In the genomic region with DNA sequence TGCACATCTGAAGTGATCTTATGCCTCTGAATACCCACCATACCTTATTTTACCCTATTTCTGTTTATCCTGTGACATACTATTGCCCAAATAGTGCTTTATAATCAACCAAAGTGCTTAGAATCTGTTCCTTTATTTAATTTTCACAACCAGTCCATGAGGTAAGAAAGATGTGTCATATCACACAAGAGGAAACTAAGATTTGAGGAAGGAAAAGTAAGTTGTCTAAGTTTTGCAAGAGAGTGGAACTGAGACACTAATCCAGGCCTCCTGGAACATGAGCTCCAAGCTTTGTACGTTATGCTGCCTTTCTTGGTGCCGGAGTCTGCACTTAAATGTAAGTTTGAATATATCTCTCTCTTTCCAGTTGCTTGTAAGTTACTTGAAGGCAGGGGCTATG, we compare ENCODE assay signal across 15 cellular contexts. TPM values are rescaled to one million over a fixed set of nuclear protein-coding genes. Genes with fewer than 3 reads are reported as not detected.
DNase-seq lines count a peak whose midpoint lies in the region; ATAC-seq lines count a peak whose summit lies in the region.
"Had no signal": no experiment of that assay in that cellular context is flagged by ENCODE, and none has a peak within 500 bp of the region (broad histone marks: within the 10 kb centered on the region; RNA-seq: fewer than 3 reads in every experiment).

No MANE protein-coding gene starts in this region.

- H3K9ac ChIP-seq in SK-N-MC (ENCODE audit: insufficient read length), result peak overlapping the region; percentile 50

- ATAC-seq in activated CD4-positive, alpha-beta T cell treated with anti-CD3 and anti-CD28 coated beads for 36 hours, result no peak
- peak; percentile 39 to 41 for ATAC-seq in left cardiac atrium
- ATAC-seq in sciatic nerve, result peak; percentile 64
- ATAC-seq in GM19463 (IDR thresholded peaks at IDR 0.05; ENCODE audit: unreplicated experiment), result no peak

- H3K4me3 ChIP-seq in SK-N-MC, result no peak overlapping the region
- H3K4me3 ChIP-seq: stomach had no signal

- DNase-seq in activated CD4-positive, alpha-beta T cell treated with anti-CD3 and anti-CD28 coated beads for 36 hours, result no peak
- no peak for DNase-seq in activated CD4-positive, alpha-beta T cell treated with anti-CD3 and anti-CD28 coated beads, Interleukin-2, amount 50 U/mL, for 48 hours
- no peak for DNase-seq in SK-N-MC (ENCODE audit: low read depth, low spot score)
- no peak for DNase-seq in left cardiac atrium
- DNase-seq in sciatic nerve (ENCODE audit: low spot score), result no peak
- DNase-seq in DMS79 treated with DMSO at 0.1 percent for 48 hours (lab: John Stamatoyannopoulos, UW), result no peak
- no peak for DNase-seq in HT-29 (ENCODE audit: low spot score)
- DNase-seq: 8988T; activated CD4-positive, alpha-beta T cell treated with anti-CD3 and anti-CD28 coated beads for 1 hour; activated naive CD4-positive, alpha-beta T cell treated with anti-CD3 and anti-CD28 coated beads, Interleukin-2, amount 10 ng/mL, durations not matched to agents 7 days and 5 days; MM.1S; NCI-H446; SHP77; stomach had no signal

- H3K4me1 Mint-ChIP-seq in activated CD4-positive, alpha-beta T cell treated with anti-CD3 and anti-CD28 coated beads for 36 hours, result peaks cover 40% of the 10 kb centered on the region

- no peak overlapping the region for H3K4me3 Mint-ChIP-seq in activated CD4-positive, alpha-beta T cell treated with anti-CD3 and anti-CD28 coated beads for 36 hours
- H3K4me3 Mint-ChIP-seq: activated naive CD4-positive, alpha-beta T cell treated with anti-CD3 and anti-CD28 coated beads, Interleukin-2, amount 10 ng/mL, durations not matched to agents 7 days and 5 days had no signal

- no peaks in the 10 kb centered on the region for H3K36me3 Mint-ChIP-seq in activated CD4-positive, alpha-beta T cell treated with anti-CD3 and anti-CD28 coated beads for 36 hours (ENCODE audit: low read depth)

- H3K27ac ChIP-seq in SK-N-MC, result peak overlapping the region; percentile 90

- H3K27ac Mint-ChIP-seq in activated CD4-positive, alpha-beta T cell treated with anti-CD3 and anti-CD28 coated beads for 36 hours, result peak overlapping the region; percentile 29
- H3K27ac Mint-ChIP-seq: activated naive CD4-positive, alpha-beta T cell treated with anti-CD3 and anti-CD28 coated beads, Interleukin-2, amount 10 ng/mL, durations not matched to agents 7 days and 5 days had no signal

- H3K36me3 ChIP-seq in SK-N-MC (ENCODE audit: insufficient read depth, low read length), result peaks cover 13% of the 10 kb centered on the region

- H3K27me3 Mint-ChIP-seq in activated CD4-positive, alpha-beta T cell treated with anti-CD3 and anti-CD28 coated beads for 36 hours, result no peaks in the 10 kb centered on the region
- H3K27me3 Mint-ChIP-seq: activated naive CD4-positive, alpha-beta T cell treated with anti-CD3 and anti-CD28 coated beads, Interleukin-2, amount 10 ng/mL, durations not matched to agents 7 days and 5 days had no signal

- H3K9me3 ChIP-seq in SK-N-MC (ENCODE audit: low read depth, low read length), result no peaks in the 10 kb centered on the region
- H3K9me3 ChIP-seq: stomach had no signal

- CTCF ChIA-PET in activated CD4-positive, alpha-beta T cell treated with anti-CD3 and anti-CD28 coated beads for 36 hours (lab: Charles Lee), result interaction anchor here (1.1 to 5.8 kb wide), 5 partner anchors 9 to 334 kb away, joined by 3 to 64 read pairs (median 6); partner anchors contain the start of gene KDM3B

- intact Hi-C loops in activated CD4-positive, alpha-beta T cell treated with anti-CD3 and anti-CD28 coated beads for 36 hours (cut with DNase I, micrococcal nuclease), result no loop called here
- intact Hi-C loops in left cardiac atrium (cut with DNase I), result no loop called here
- intact Hi-C loops in sciatic nerve (cut with DNase I), result no loop called here

- no peaks in the 10 kb centered on the region for H3K9me3 Mint-ChIP-seq in activated CD4-positive, alpha-beta T cell treated with anti-CD3 and anti-CD28 coated beads for 36 hours (ENCODE audit: low read depth)
- H3K9me3 Mint-ChIP-seq: activated naive CD4-positive, alpha-beta T cell treated with anti-CD3 and anti-CD28 coated beads, Interleukin-2, amount 10 ng/mL, durations not matched to agents 7 days and 5 days had no signal

- POLR2A ChIA-PET in activated CD4-positive, alpha-beta T cell treated with anti-CD3 and anti-CD28 coated beads for 36 hours (lab: Charles Lee), result interaction anchor here (0.6 kb wide), 1 partner anchor 156 kb away, joined by 6 read pairs; the partner anchor contains the start of gene CDC23

RNA-seq across cellular contexts. Expression of gene KDM3B, which starts 17.2 kb away (rescaled TPM):
- 10 to 100 TPM; 39.0 to 40.9 TPM for total RNA-seq in activated CD4-positive, alpha-beta T cell treated with anti-CD3 and anti-CD28 coated beads for 36 hours
- total RNA-seq in left cardiac atrium, result 10 to 100 TPM; 33.9 to 39.8 TPM
- 73.7 TPM for total RNA-seq in sciatic nerve
- 34.9 and 36.2 TPM in 2 replicates for total RNA-seq in HT-29 (2014; rRNA removed; shearing (Covaris generic))

RNA-seq across cellular contexts. Expression of gene FAM53C, which starts 31.6 kb away (rescaled TPM):
- 10 to 100 TPM; 22.8 to 25.9 TPM for total RNA-seq in activated CD4-positive, alpha-beta T cell treated with anti-CD3 and anti-CD28 coated beads for 36 hours
- total RNA-seq in left cardiac atrium (10 to 100 TPM; 17.8 to 20.0 TPM), sciatic nerve (25.6 TPM)
- total RNA-seq in HT-29 (2014; rRNA removed; shearing (Covaris generic)), result 30.4 and 37.5 TPM in 2 replicates

RNA-seq across cellular contexts. Expression of gene CDC25C, which starts 38.1 kb away (rescaled TPM):
- 10 to 100 TPM; 15.9 to 19.0 TPM for total RNA-seq in activated CD4-positive, alpha-beta T cell treated with anti-CD3 and anti-CD28 coated beads for 36 hours
- total RNA-seq in left cardiac atrium (under 1 TPM in 1 of 2 donors, not detected in 1; 0.21 TPM), sciatic nerve (not detected)
- total RNA-seq in HT-29 (2014; rRNA removed; shearing (Covaris generic)), result 13.4 and 13.6 TPM in 2 replicates

Comparison
In these comparisons a context has a peak if more than half of its experiments do, and no peak if none do; other contexts are left out.
1. ATAC-seq: peak in left cardiac atrium (2 of 2) and sciatic nerve (single experiment); none in activated CD4-positive, alpha-beta T cell treated with anti-CD3 and anti-CD28 coated beads for 36 hours (single experiment) and GM19463 (single experiment).
2. RNA of gene CDC25C, which starts 38.1 kb away (total RNA-seq): 15.9 to 19.0 TPM in activated CD4-positive, alpha-beta T cell treated with anti-CD3 and anti-CD28 coated beads for 36 hours and 13.4 to 13.6 TPM in HT-29; 0.21 TPM in left cardiac atrium and not detected in sciatic nerve (single experiment); every median in the first group is over 10 times any median in the second.